ENCODE assay signal across 23 cellular contexts in the genomic region with DNA sequence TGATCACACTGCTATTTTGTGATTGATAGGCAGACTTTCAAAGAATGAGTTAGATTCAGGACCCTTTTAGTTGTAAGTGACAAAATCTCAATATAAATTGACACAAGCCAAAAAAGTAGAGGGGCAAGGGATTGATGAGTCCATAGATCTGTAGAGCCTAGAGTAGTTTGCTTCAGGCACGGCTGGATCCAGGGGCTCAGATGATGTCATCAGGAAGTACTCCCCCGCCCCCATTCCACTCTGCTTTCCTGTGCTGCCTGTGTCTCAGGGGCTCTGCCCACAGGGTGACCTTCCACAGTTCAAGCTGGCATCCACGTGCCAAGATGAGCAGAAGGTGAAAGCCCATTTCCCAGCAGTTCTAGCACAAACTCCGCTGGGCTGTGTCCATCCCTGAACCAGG.
"Had no signal": no experiment of that assay in that cellular context is flagged by ENCODE, and none has a peak within 500 bp of the region (broad histone marks: within the 10 kb centered on the region; RNA-seq: fewer than 3 reads in every experiment).

No MANE protein-coding gene starts in this region.

- H3K4me2 ChIP-seq: neural progenitor cell had no signal

- H2AFZ ChIP-seq: neural progenitor cell had no signal

- DNase-seq: cerebellar nuclear complex; erythroblast; foreskin melanocyte; immature natural killer cell; lower lobe of right lung; occipital lobe; stimulated activated CD4-positive, alpha-beta T cell treated with anti-CD3 and anti-CD28 coated beads, Interleukin-12 subunit alpha, Interleukin-12 subunit beta, amount 100 ng/mL, for 4 hours; stimulated activated naive CD4-positive, alpha-beta T cell; thyroid gland had no signal

- H3K9ac ChIP-seq: neural progenitor cell had no signal

- H3K9me3 Mint-ChIP-seq: dendritic cell treated with granulocyte-macrophage colony-stimulating factor and Interleukin-4, amounts not matched to agents 40 ng/mL and 50 ng/mL, for 4 days; immature natural killer cell; memory B cell; mesothelial cell of epicardium; natural killer cell treated with Interleukin-12 subunit alpha and Interleukin-12 subunit beta and Interleukin-15 and Interleukin-18, amount 100 ng/mL, for 72 hours; neural progenitor cell had no signal

- H3K36me3 Mint-ChIP-seq: natural killer cell treated with Interleukin-12 subunit alpha and Interleukin-12 subunit beta and Interleukin-15 and Interleukin-18, amount 100 ng/mL, for 72 hours had no signal

- H3K36me3 ChIP-seq: neural progenitor cell had no signal

- H3K4me3 Mint-ChIP-seq: dendritic cell treated with granulocyte-macrophage colony-stimulating factor and Interleukin-4, amounts not matched to agents 40 ng/mL and 50 ng/mL, for 4 days; immature natural killer cell; memory B cell; mesothelial cell of epicardium; natural killer cell treated with Interleukin-12 subunit alpha and Interleukin-12 subunit beta and Interleukin-15 and Interleukin-18, amount 100 ng/mL, for 72 hours; neural progenitor cell had no signal

- ATAC-seq: natural killer cell treated with Interleukin-12 subunit alpha and Interleukin-12 subunit beta and Interleukin-15 and Interleukin-18, amount 100 ng/mL, for 72 hours; pancreas; sciatic nerve had no signal

- H3K4me1 Mint-ChIP-seq: memory B cell, neural progenitor cell had no signal

- H3K27ac Mint-ChIP-seq: dendritic cell treated with granulocyte-macrophage colony-stimulating factor and Interleukin-4, amounts not matched to agents 40 ng/mL and 50 ng/mL, for 4 days; immature natural killer cell; memory B cell; mesothelial cell of epicardium; natural killer cell treated with Interleukin-12 subunit alpha and Interleukin-12 subunit beta and Interleukin-15 and Interleukin-18, amount 100 ng/mL, for 72 hours; neural progenitor cell; progenitor cell of endocrine pancreas had no signal

- H3K4me1 ChIP-seq: neural progenitor cell had no signal

- H3K9me3 ChIP-seq: left lung, lower lobe of right lung, pancreas, suprapubic skin, thyroid gland had no signal

- FAIRE-seq: colon, keratinocyte, pancreas had no signal

- H3K27ac ChIP-seq: cardiac muscle cell, left lung, lower lobe of right lung, neural progenitor cell, pancreas, skin epidermis, suprapubic skin, thyroid gland had no signal

- H3K27me3 Mint-ChIP-seq: memory B cell; natural killer cell treated with Interleukin-12 subunit alpha and Interleukin-12 subunit beta and Interleukin-15 and Interleukin-18, amount 100 ng/mL, for 72 hours; progenitor cell of endocrine pancreas had no signal

- H3K27me3 ChIP-seq: cardiac muscle cell, left lung, neural progenitor cell, pancreas, suprapubic skin, thyroid gland had no signal

- H3K4me3 ChIP-seq: cardiac muscle cell, left lung, lower lobe of right lung, neural progenitor cell, pancreas, skin epidermis, suprapubic skin, thyroid gland had no signal
